ENCODE assay signal across 9 cellular contexts in the genomic region with DNA sequence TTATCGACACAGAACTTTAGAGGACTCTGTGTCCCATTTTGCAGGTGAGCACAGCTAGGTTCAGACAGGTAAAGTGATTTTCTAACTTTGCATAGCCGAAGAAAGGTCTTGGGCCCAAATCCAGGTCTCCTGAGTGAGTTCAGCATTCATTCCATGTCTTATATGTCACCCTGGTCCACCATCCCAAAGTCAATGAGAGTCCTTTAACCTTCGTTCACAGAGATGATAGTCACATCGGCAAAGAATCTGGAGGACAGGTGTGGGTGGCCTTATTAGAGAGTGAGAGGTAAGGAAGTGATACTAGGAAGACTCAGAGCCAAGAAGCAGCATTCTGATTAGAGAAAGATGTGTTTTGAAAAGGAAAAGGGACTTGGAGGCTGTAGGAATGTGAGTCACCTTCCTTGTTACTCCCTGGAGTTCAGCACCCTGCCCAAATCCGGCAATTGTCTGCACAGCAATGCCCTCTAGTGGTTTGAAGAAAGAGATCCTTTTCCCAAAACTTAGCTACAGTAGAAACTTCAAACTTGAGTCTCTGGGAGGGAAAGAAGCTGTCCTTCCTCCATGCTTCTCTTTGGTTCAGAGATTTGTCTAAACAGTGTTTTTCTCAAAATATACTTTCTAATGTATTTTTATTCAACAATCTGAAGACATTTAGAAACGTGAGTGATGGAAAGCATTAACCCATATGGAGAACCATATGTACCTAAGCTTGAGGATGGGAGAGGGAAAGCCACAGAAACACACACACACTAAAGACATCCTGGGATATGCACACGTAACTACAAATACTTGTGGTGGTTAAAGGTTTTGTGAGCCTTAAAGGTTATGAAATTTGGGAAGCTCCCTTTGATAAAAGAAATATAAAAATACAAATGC.
DNase-seq lines count a peak whose midpoint lies in the region; ATAC-seq, FAIRE-seq and TF ChIP-seq lines count a peak whose summit lies in the region.
"Had no signal": no experiment of that assay in that cellular context is flagged by ENCODE, and none has a peak within 500 bp of the region (broad histone marks: within the 10 kb centered on the region; RNA-seq: fewer than 3 reads in every experiment).

No MANE protein-coding gene starts in this region.

- no peak overlapping the region for H2AK5ac ChIP-seq in H1 (ENCODE audit: low read depth, low read length)

- no peaks in the 10 kb centered on the region for H4K20me1 ChIP-seq in H1 (replicated peaks in 1 of 2; ENCODE audit: control insufficient read depth in 1 of 2, insufficient read depth in 2 of 2, low read length in 2 of 2)
- no peaks in the 10 kb centered on the region for H4K20me1 ChIP-seq in neural cell (ENCODE audit: insufficient read depth)

- H3K14ac ChIP-seq in H1 (ENCODE audit: insufficient read length) = no peak overlapping the region

- no peaks in the 10 kb centered on the region for H3K23me2 ChIP-seq in H1 (ENCODE audit: low read depth, low read length)

- CTCF ChIA-PET in H1 (lab: Charles Lee; ENCODE audit: partially characterized antibody) = interaction anchor here (0.6 to 17.4 kb wide), 52 partner anchors 10 to 800 kb away, joined by 3 to 353 read pairs (median 4); no protein-coding TSS in a partner anchor

- TF ChIP-seq RAD21 in H1 (IDR thresholded peaks at IDR 0.05 in 1 of 2, conservative IDR thresholded peaks at IDR 0.05 in 1 of 2; ENCODE audit: low read depth in 2 of 2, low read length in 2 of 2) (peak; percentile 97), neural cell (conservative IDR thresholded peaks at IDR 0.05) (peak; percentile 79)

- POLR2A ChIA-PET in H1 (lab: Charles Lee; ENCODE audit: partially characterized antibody) = no interaction called here

- no peak overlapping the region for H2BK20ac ChIP-seq in H1 (ENCODE audit: low read length)

- no peak overlapping the region for H4K8ac ChIP-seq in H1 (ENCODE audit: extremely low read depth, insufficient read depth, low read length)

- H3K9ac ChIP-seq in H1 (replicated peaks in 1 of 4; ENCODE audit: extremely low read depth in 1 of 4, low read depth in 3 of 4, low read length in 3 of 4) (no peak overlapping the region), neural cell (ENCODE audit: low read length) (no peak overlapping the region)

- TF ChIP-seq EP300 in H1 (IDR thresholded peaks at IDR 0.05; ENCODE audit: borderline replicate concordance in 1 of 2, low read depth in 2 of 2, low read length in 2 of 2) (no peak), neural cell (conservative IDR thresholded peaks at IDR 0.05; ENCODE audit: poor library complexity, severe bottlenecking) (no peak)

- TF ChIP-seq CTCF in NB4 (IDR thresholded peaks at IDR 0.05; ENCODE audit: low read depth, low read length) (peak; percentile 79), H1 (IDR thresholded peaks at IDR 0.05; ENCODE audit: control extremely low read depth in 1 of 3, insufficient read depth in 1 of 3, low read depth in 1 of 3, low read length in 3 of 3) (peak; percentile 35 to 80 (median 78)), neural cell (IDR thresholded peaks at IDR 0.05; ENCODE audit: poor library complexity, severe bottlenecking) (peak; percentile 74)

- WGBS in H1 (ENCODE audit: extremely low coverage in 1 of 2, insufficient coverage in 1 of 2, insufficient read length in 1 of 2, insufficient replicate concordance in 2 of 2, low coverage in 1 of 2, low lambda C conversion rate in 2 of 2, missing lambda C conversion rate in 1 of 2), 2 experiments = 63% methylated on average over 7 of the region's 7 CpGs; no CpG with 5 or more reads in 1 of the 2 experiments

- no peak overlapping the region for H3K23ac ChIP-seq in H1 (ENCODE audit: insufficient read length)

- H3K79me2 ChIP-seq in H1 (ENCODE audit: control insufficient read depth in 1 of 2, insufficient read depth in 2 of 2, low read length in 2 of 2) (no peaks in the 10 kb centered on the region), neural cell (replicated peaks; ENCODE audit: insufficient read depth, low read length) (no peaks in the 10 kb centered on the region)

- H2BK12ac ChIP-seq in H1 (ENCODE audit: low read depth, low read length) = no peak overlapping the region

- no peaks in the 10 kb centered on the region for H3K4me1 ChIP-seq in H1 (replicated peaks in 1 of 4; ENCODE audit: control insufficient read depth in 3 of 4, insufficient read depth in 4 of 4, low read length in 3 of 4)
- H3K4me1 ChIP-seq: SJSA1 had no signal

- no peaks in the 10 kb centered on the region for H3K4me1 Mint-ChIP-seq in natural killer cell treated with Interleukin-12 subunit alpha and Interleukin-12 subunit beta and Interleukin-15 and Interleukin-18, amount 100 ng/mL, for 72 hours (ENCODE audit: low read depth in 2 of 2)

- peak; percentile 6 for DNase-seq in DMS153 treated with DMSO at 0.1 percent for 48 hours (lab: John Stamatoyannopoulos, UW; ENCODE audit: unreplicated experiment)
- DNase-seq in DMS153 (lab: John Stamatoyannopoulos, UW) = no peak
- DNase-seq in NB4 (ENCODE audit: low read depth) = peak; percentile 56
- DNase-seq in H1 (ENCODE audit: low read depth in 1 of 2, low spot score in 2 of 2) = peak; percentile 33 to 49
- DNase-seq in natural killer cell treated with Interleukin-12 subunit alpha and Interleukin-12 subunit beta and Interleukin-15 and Interleukin-18, amount 100 ng/mL, for 72 hours (ENCODE audit: low spot score) = no peak
- no peak for DNase-seq in activated T-cell treated with anti-CD3 and anti-CD28 coated beads, Interleukin-2, amount 50 U/mL, for 1 hour

- H3K4me2 ChIP-seq in H1 (ENCODE audit: insufficient read depth in 1 of 2, low read depth in 2 of 2, low read length in 2 of 2) = no peak overlapping the region
- no peak overlapping the region for H3K4me2 ChIP-seq in neural cell (ENCODE audit: low read length)

- H3K27ac ChIP-seq in H1 (ENCODE audit: low read depth, low read length) (no peak overlapping the region), neural cell (ENCODE audit: low read length) (no peak overlapping the region)
- H3K27ac ChIP-seq: SJSA1 had no signal

- no peaks in the 10 kb centered on the region for H3K36me3 Mint-ChIP-seq in natural killer cell treated with Interleukin-12 subunit alpha and Interleukin-12 subunit beta and Interleukin-15 and Interleukin-18, amount 100 ng/mL, for 72 hours

- peak; percentile 84 for FAIRE-seq in H1 (lab: Jason Lieb, UNC)

- no peaks in the 10 kb centered on the region for H3K9me2 ChIP-seq in neural cell (ENCODE audit: insufficient read depth, low read length)

- H3K79me1 ChIP-seq in H1 (ENCODE audit: low read depth, low read length) = no peaks in the 10 kb centered on the region

- H3K4me3 ChIP-seq in NB4 (ENCODE audit: low read depth, low read length) (no peak overlapping the region), H1 (ENCODE audit: extremely low read depth in 1 of 4, insufficient read depth in 2 of 4, low read depth in 3 of 4, low read length in 4 of 4) (no peak overlapping the region), neural cell (ENCODE audit: low read length) (no peak overlapping the region)
- H3K4me3 ChIP-seq: SJSA1 had no signal

- no peak overlapping the region for H4K91ac ChIP-seq in H1 (replicated peaks; ENCODE audit: insufficient read length, low read length)

- H3K27me3 ChIP-seq in H1 (replicated peaks in 1 of 4; ENCODE audit: control insufficient read depth in 3 of 4, extremely low read depth in 1 of 4, insufficient read depth in 3 of 4, low read length in 3 of 4) = no peaks in the 10 kb centered on the region; a peak in 1 of 7 replicates
- no peaks in the 10 kb centered on the region for H3K27me3 ChIP-seq in neural cell (ENCODE audit: insufficient read depth, low read depth, low read length)
- H3K27me3 ChIP-seq: SJSA1 had no signal

- no peak overlapping the region for H2BK15ac ChIP-seq in H1 (ENCODE audit: low read length)

- H3K36me3 ChIP-seq in H1 (ENCODE audit: control insufficient read depth in 2 of 4, insufficient read depth in 4 of 4, low read length in 3 of 4) = no peaks in the 10 kb centered on the region
- H3K36me3 ChIP-seq in neural cell (ENCODE audit: insufficient read depth, low read length) = no peaks in the 10 kb centered on the region
- H3K36me3 ChIP-seq: SJSA1 had no signal

- H2AFZ ChIP-seq in H1 (ENCODE audit: low read length) = peak overlapping the region; percentile 80
- no peak overlapping the region for H2AFZ ChIP-seq in neural cell (ENCODE audit: low read depth, low read length)

- H3K4ac ChIP-seq in H1 (replicated peaks; ENCODE audit: insufficient read length, low read depth, low read length) = no peak overlapping the region

- H3K9me3 Mint-ChIP-seq in natural killer cell treated with Interleukin-12 subunit alpha and Interleukin-12 subunit beta and Interleukin-15 and Interleukin-18, amount 100 ng/mL, for 72 hours = no peaks in the 10 kb centered on the region

- H3K9me3 ChIP-seq in H1 (ENCODE audit: insufficient read depth in 2 of 2, low read depth in 1 of 2, low read length in 1 of 2) = no peaks in the 10 kb centered on the region
- no peaks in the 10 kb centered on the region for H3K9me3 ChIP-seq in neural cell (ENCODE audit: low read length)
- H3K9me3 ChIP-seq: SJSA1 had no signal

- no peak overlapping the region for H3K56ac ChIP-seq in H1 (replicated peaks; ENCODE audit: insufficient read length, low read depth, low read length)

- no peak overlapping the region for H3K4me3 Mint-ChIP-seq in natural killer cell treated with Interleukin-12 subunit alpha and Interleukin-12 subunit beta and Interleukin-15 and Interleukin-18, amount 100 ng/mL, for 72 hours

- no peak for TF ChIP-seq POLR2A in NB4 (IDR thresholded peaks at IDR 0.05; ENCODE audit: extremely low read depth, insufficient read length)
- TF ChIP-seq POLR2A in H1 (IDR thresholded peaks at IDR 0.05; ENCODE audit: control extremely low read depth in 1 of 2, low read depth in 2 of 2, low read length in 2 of 2) = no peak

- peaks cover 0 to 2% of the 10 kb centered on the region in 2 donors for H3K27me3 Mint-ChIP-seq in natural killer cell treated with Interleukin-12 subunit alpha and Interleukin-12 subunit beta and Interleukin-15 and Interleukin-18, amount 100 ng/mL, for 72 hours

- no peak overlapping the region for H2BK5ac ChIP-seq in H1 (ENCODE audit: low read depth, low read length)

- no peak for ATAC-seq in GM21737 (IDR thresholded peaks at IDR 0.05; ENCODE audit: unreplicated experiment)
- ATAC-seq in natural killer cell treated with Interleukin-12 subunit alpha and Interleukin-12 subunit beta and Interleukin-15 and Interleukin-18, amount 100 ng/mL, for 72 hours = no peak

- no peaks in the 10 kb centered on the region for H3F3A ChIP-seq in neural cell (ENCODE audit: insufficient read depth, low read length, poor library complexity, severe bottlenecking)

- H3K18ac ChIP-seq in H1 (ENCODE audit: extremely low read depth, low read length) = 0 out of 2 replicates have a peak overlapping the region, but pooled peaks have one; percentile 41

- H4K5ac ChIP-seq in H1 (ENCODE audit: insufficient read length, low read depth, low read length) = no peak overlapping the region

- no peak overlapping the region for H2BK120ac ChIP-seq in H1 (replicated peaks; ENCODE audit: low read depth, low read length)

- H3K27ac Mint-ChIP-seq in natural killer cell treated with Interleukin-12 subunit alpha and Interleukin-12 subunit beta and Interleukin-15 and Interleukin-18, amount 100 ng/mL, for 72 hours = no peak overlapping the region

TF ChIP-seq in H1, 55 proteins besides CTCF, POLR2A, EP300 and RAD21 (continues in another document):
- TF ChIP-seq BRCA1 (IDR thresholded peaks at IDR 0.05; ENCODE audit: low read depth, low read length) = peak; percentile 11; the same call in 1 of the 2 replicates

Comparison
In these comparisons a context has a peak if more than half of its experiments do, and no peak if none do; other contexts are left out.
1. DNase-seq: peak in DMS153 treated with DMSO at 0.1 percent for 48 hours (single experiment), NB4 (single experiment) and H1 (2 of 2); none in DMS153 (single experiment), natural killer cell treated with Interleukin-12 subunit alpha and Interleukin-12 subunit beta and Interleukin-15 and Interleukin-18, amount 100 ng/mL, for 72 hours (single experiment) and activated T-cell treated with anti-CD3 and anti-CD28 coated beads, Interleukin-2, amount 50 U/mL, for 1 hour (single experiment).
2. Peak in every context shown above with its lines, with median percentiles within 50 percentile points of each other: CTCF ChIP-seq.